Comparison of ENCODE assay signal across 8 cellular contexts in the genomic region with DNA sequence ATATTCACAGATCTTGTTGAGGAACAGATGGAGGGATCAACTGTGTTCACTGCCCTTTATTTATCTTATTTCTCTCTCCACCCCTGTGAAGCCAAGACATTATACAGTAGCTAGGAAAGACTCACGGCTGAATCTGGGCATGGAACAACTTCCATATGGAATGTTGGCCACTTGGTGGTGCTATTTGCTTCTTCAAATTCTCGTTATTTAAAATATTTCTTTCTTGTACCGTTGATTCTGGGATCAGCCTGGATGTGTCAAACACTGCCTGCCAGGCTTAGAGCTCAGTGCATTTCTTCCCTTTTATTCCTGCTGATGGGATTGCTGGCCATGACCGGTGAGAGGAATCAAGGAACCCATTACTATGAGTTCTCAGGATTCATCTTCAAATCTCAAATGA. TPM values are rescaled to one million over a fixed set of nuclear protein-coding genes. Genes with fewer than 3 reads are reported as not detected.
DNase-seq lines count a peak whose midpoint lies in the region; ATAC-seq, FAIRE-seq and TF ChIP-seq lines count a peak whose summit lies in the region.

No MANE protein-coding gene starts in this region.

- TF ChIP-seq CTCF in 22Rv1 (IDR thresholded peaks at IDR 0.05): peak; percentile 76
- TF ChIP-seq CTCF in ovary (IDR thresholded peaks at IDR 0.05): peak in 2 of 3 donors; percentile 61 to 76

- WGBS in ovary, 3 donors: 2 to 4% (median 3%) methylated on average over 4 of the region's 4 CpGs

- no peak for FAIRE-seq in frontal cortex (lab: Jason Lieb, UNC)
- no peak for FAIRE-seq in GM12891 (lab: Jason Lieb, UNC)

- no peaks in the 10 kb centered on the region for H3K9me3 ChIP-seq in ovary

- peak; percentile 51 for DNase-seq in EL
- DNase-seq in NCI-H1694 treated with DMSO at 0.1 percent for 48 hours (lab: John Stamatoyannopoulos, UW): peak; percentile 46
- peak; percentile 31 for DNase-seq in activated CD4-positive, alpha-beta T cell treated with anti-CD3 and anti-CD28 coated beads for 48 hours
- peak; percentile 28 to 52 for DNase-seq in frontal cortex (ENCODE audit: low spot score in 2 of 2)
- DNase-seq in ovary: peak in 4 of 5 donors; percentile 33 to 72 (median 47)
- DNase-seq in GM12891 (ENCODE audit: insufficient read length, low spot score): no peak

- ATAC-seq in HG02678 (IDR thresholded peaks at IDR 0.05; ENCODE audit: unreplicated experiment): no peak

- intact Hi-C loops in ovary (cut with DNase I): loop anchor here in 3 of 4 donors (5.0 to 10.0 kb wide), 3 partner anchors 133 to 196 kb away; no protein-coding TSS in a partner anchor

- peaks cover 1% of the 10 kb centered on the region for H3K4me1 ChIP-seq in ovary (ENCODE audit: insufficient read depth)

- H3K4me3 ChIP-seq in ovary: no peak overlapping the region

- TF ChIP-seq EP300 in ovary (IDR thresholded peaks at IDR 0.05): no peak

- TF ChIP-seq POLR2A in ovary (IDR thresholded peaks at IDR 0.05): no peak
- TF ChIP-seq POLR2A in GM12891 (IDR thresholded peaks at IDR 0.05; ENCODE audit: low read depth, low read length): no peak

- no peak overlapping the region for H3K27ac ChIP-seq in 22Rv1
- no peak overlapping the region for H3K27ac ChIP-seq in ovary

- H3K27me3 ChIP-seq in ovary: no peaks in the 10 kb centered on the region

- H3K36me3 ChIP-seq in ovary: no peaks in the 10 kb centered on the region

TF ChIP-seq in GM12891, 5 proteins besides CTCF, POLR2A, EP300 and RAD21:
- TF ChIP-seq POLR2AphosphoS5 (IDR thresholded peaks at IDR 0.05; ENCODE audit: low read depth, low read length) (no peak), SPI1 (IDR thresholded peaks at IDR 0.05; ENCODE audit: low read depth, low read length) (no peak), PAX5 (IDR thresholded peaks at IDR 0.05; ENCODE audit: insufficient read depth, low read length, severe bottlenecking) (no peak), POU2F2 (IDR thresholded peaks at IDR 0.05; ENCODE audit: low read depth, low read length) (no peak), TAF1 (IDR thresholded peaks at IDR 0.05; ENCODE audit: low read depth, low read length) (no peak)
TF ChIP-seq in GM12891: peak in this region for 0.

RNA-seq across cellular contexts. Expression of gene GASK1A, which starts 17.5 kb away (rescaled TPM):
- total RNA-seq in frontal cortex (4.5 TPM), ovary (10 to 100 TPM in 6 of 7 donors, 1 to 10 TPM in 1; 6.3 to 41.3 (median 26.9) TPM)
- polyA plus RNA-seq in ovary: 1 to 10 TPM; 5.4 to 5.8 TPM
- not detected for polyA plus RNA-seq in GM12891 (2012; ENCODE audit: low read depth, missing spikeins)

RNA-seq across cellular contexts. Expression of gene ZNF662, which starts 55.7 kb away (rescaled TPM):
- total RNA-seq in frontal cortex (16.7 TPM), ovary (10 to 100 TPM in 5 of 7 donors, 1 to 10 TPM in 2; 9.0 to 29.8 (median 24.6) TPM)
- 10 to 100 TPM in 1 of 2 donors, 1 to 10 TPM in 1; 8.1 to 11.1 TPM for polyA plus RNA-seq in ovary
- not detected for polyA plus RNA-seq in GM12891 (2012; ENCODE audit: low read depth, missing spikeins)
